ENCODE assay signal across 8 cellular contexts in genomic region chr3:43378066-43378935, GRCh38.
DNase-seq lines count a peak whose midpoint lies in the region; ATAC-seq and TF ChIP-seq lines count a peak whose summit lies in the region.

No MANE protein-coding gene starts in this region.

- no peak overlapping the region for H3K27ac ChIP-seq in DND-41 (ENCODE audit: low read length)

- no peaks in the 10 kb centered on the region for H3K9me3 ChIP-seq in DND-41 (ENCODE audit: insufficient read depth, low read length, severe bottlenecking)

- no peak overlapping the region for H3K4me2 ChIP-seq in DND-41 (ENCODE audit: insufficient read depth, low read length)

- no peak overlapping the region for H3K9ac ChIP-seq in DND-41 (ENCODE audit: low read depth, low read length)

- H3K27me3 ChIP-seq in DND-41 (ENCODE audit: insufficient read depth, low read length, poor library complexity), result no peaks in the 10 kb centered on the region

- H3K4me3 ChIP-seq in DND-41 (ENCODE audit: low read depth in 1 of 2, low read length in 2 of 2) (no peak overlapping the region), foreskin fibroblast (ENCODE audit: low read depth in 1 of 2, low read length in 2 of 2) (no peak overlapping the region)

- DNase-seq in DND-41 (peak; percentile 64), HEK293T (ENCODE audit: extremely low spot score) (peak; percentile 49), NOMO-1 treated with dmso at 0.1 percent for 144 hours (lab: John Stamatoyannopoulos, UW; ENCODE audit: unreplicated experiment) (peak; percentile 26), foreskin fibroblast (peak in 1 of 2 donors; percentile 45)
- peak; percentile 72 to 76 for DNase-seq in activated T-cell treated with anti-CD3 and anti-CD28 coated beads, Interleukin-2, amount 50 U/mL, for 48 hours
- peak; percentile 59 for DNase-seq in stimulated activated CD4-positive, alpha-beta T cell treated with anti-CD3 and anti-CD28 coated beads, Interleukin-12 subunit alpha, Interleukin-12 subunit beta, amount 100 ng/mL, for 4 hours

- H3K4me1 ChIP-seq in DND-41 (ENCODE audit: insufficient read depth, low read length), result no peaks in the 10 kb centered on the region

- no peak overlapping the region for H2AFZ ChIP-seq in DND-41 (ENCODE audit: low read depth, low read length)

- TF ChIP-seq CTCF in DND-41 (IDR thresholded peaks at IDR 0.05; ENCODE audit: borderline replicate concordance, extremely low read depth, low read length, poor library complexity, severe bottlenecking), result peak; percentile 83
- peak; percentile 64 for TF ChIP-seq CTCF in foreskin fibroblast (IDR thresholded peaks at IDR 0.05; ENCODE audit: low read depth, low read length)

- ATAC-seq in DND-41 (ENCODE audit: insufficient read depth, low read depth) (peak; percentile 88), GM18873 (IDR thresholded peaks at IDR 0.05; ENCODE audit: low FRiP score, unreplicated experiment) (no peak), GM19397 (IDR thresholded peaks at IDR 0.05; ENCODE audit: unreplicated experiment) (no peak)

- H4K20me1 ChIP-seq in DND-41 (ENCODE audit: insufficient read depth, low read length), result no peaks in the 10 kb centered on the region

- H3K79me2 ChIP-seq in DND-41 (ENCODE audit: insufficient read depth, low read length), result no peaks in the 10 kb centered on the region

- CTCF ChIA-PET in HEK293T (lab: Yijun Ruan, JAX), result interaction anchor here (0.8 to 1.6 kb wide), 2 partner anchors 11 to 216 kb away, joined by 4 read pairs; no protein-coding TSS in a partner anchor

- POLR2A ChIA-PET in HEK293T (lab: Yijun Ruan, JAX), result interaction anchor here (0.6 kb wide), 1 partner anchor 91 kb away, joined by 3 read pairs; no protein-coding TSS in a partner anchor

- no peaks in the 10 kb centered on the region for H3K36me3 ChIP-seq in DND-41 (ENCODE audit: insufficient read depth, low read length)

TF ChIP-seq in HEK293T, 16 proteins besides CTCF, POLR2A, EP300 and RAD21:
- TF ChIP-seq PKNOX1 (IDR thresholded peaks at IDR 0.05) (no peak), NFRKB (IDR thresholded peaks at IDR 0.05) (no peak), FOXM1 (IDR thresholded peaks at IDR 0.05; ENCODE audit: borderline replicate concordance) (no peak), L3MBTL2 (conservative IDR thresholded peaks at IDR 0.05) (no peak), TARDBP (IDR thresholded peaks at IDR 0.05) (no peak), HDGF (IDR thresholded peaks at IDR 0.05; ENCODE audit: borderline replicate concordance) (no peak), ELF4 (IDR thresholded peaks at IDR 0.05) (no peak), SUZ12 (IDR thresholded peaks at IDR 0.05) (no peak), ZNF384 (IDR thresholded peaks at IDR 0.05) (no peak), BHLHE40 (IDR thresholded peaks at IDR 0.05; ENCODE audit: borderline replicate concordance) (no peak), SP1 (IDR thresholded peaks at IDR 0.05) (no peak), ARNT (IDR thresholded peaks at IDR 0.05) (no peak), LEF1 (IDR thresholded peaks at IDR 0.05; ENCODE audit: borderline replicate concordance) (no peak), FOXK2 (IDR thresholded peaks at IDR 0.05) (no peak)
TF ChIP-seq in HEK293T: peak in this region for 0.
